17 cellular contexts compared by ENCODE assay signal in the genomic region with DNA sequence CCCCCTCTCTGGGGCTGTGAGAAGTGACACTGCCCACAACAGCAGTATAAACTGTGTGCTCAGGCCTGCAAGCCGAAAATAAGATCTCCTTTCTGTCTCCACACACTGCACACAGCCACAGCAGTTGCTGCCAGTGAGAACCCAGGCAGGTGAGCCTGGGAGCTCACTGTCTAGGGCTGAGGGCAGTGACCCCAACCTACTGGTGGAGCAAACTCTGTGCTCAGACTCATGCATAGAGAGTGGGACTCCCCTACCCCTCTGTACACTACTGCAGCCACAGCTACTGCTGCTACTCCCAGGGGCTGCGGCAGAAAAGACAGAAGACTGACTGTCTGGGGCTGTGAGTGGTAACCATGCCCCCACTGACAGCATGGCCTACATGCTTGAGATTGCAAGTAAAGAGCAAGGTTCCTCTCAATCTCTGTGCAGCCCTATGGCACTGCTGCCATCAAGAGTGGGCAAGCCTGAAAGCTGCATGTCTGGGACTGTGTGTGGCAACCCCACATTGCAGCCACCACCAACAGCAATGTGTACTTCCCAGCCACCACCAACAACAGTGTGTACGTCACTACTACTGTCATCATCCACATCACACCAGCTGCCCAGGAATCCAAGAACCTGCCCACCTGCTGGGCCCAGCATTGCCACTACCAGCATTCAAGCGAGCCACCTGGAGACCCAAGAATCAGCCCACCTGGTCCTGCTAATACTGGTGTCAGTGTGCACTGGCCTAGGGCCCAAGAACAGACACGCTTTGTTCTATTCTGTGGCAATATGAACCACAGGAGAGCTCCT.
"Had no signal": no experiment of that assay in that cellular context is flagged by ENCODE, and none has a peak within 500 bp of the region (broad histone marks: within the 10 kb centered on the region; RNA-seq: fewer than 3 reads in every experiment).

No MANE protein-coding gene starts in this region.

- H3K9me3 ChIP-seq: ovary had no signal

- H3K4me1 Mint-ChIP-seq: activated CD4-positive, alpha-beta T cell treated with anti-CD3 and anti-CD28 coated beads, Interleukin-2, amount 10 ng/mL, durations not matched to agents 7 days and 5 days; stimulated activated naive B cell treated with anti-CD40 and anti-IgM and Interleukin-4, amounts not matched to agents 10 μg/mL and 1 μg/mL and 100 μg/mL, for 72 hours had no signal

- H3K27ac Mint-ChIP-seq: activated CD4-positive, alpha-beta T cell treated with anti-CD3 and anti-CD28 coated beads, Interleukin-2, amount 10 ng/mL, durations not matched to agents 7 days and 5 days; activated naive CD8-positive, alpha-beta T cell; activated T-cell treated with anti-CD3 and anti-CD28 coated beads, Interleukin-2, amount 50 U/mL, for 72 hours; effector memory CD8-positive, alpha-beta T cell; stimulated activated naive B cell treated with anti-CD40 and anti-IgM and Interleukin-4, amounts not matched to agents 10 μg/mL and 1 μg/mL and 100 μg/mL, for 72 hours; T-helper 2 cell treated with Interferon-gamma antibody and Interleukin-4, amounts not matched to agents 5 μg/mL and 100 μg/mL, for 36 hours had no signal

- H3K36me3 ChIP-seq: ovary had no signal

- H3K36me3 Mint-ChIP-seq: activated naive CD8-positive, alpha-beta T cell; stimulated activated naive B cell treated with anti-CD40 and anti-IgM and Interleukin-4, amounts not matched to agents 10 μg/mL and 1 μg/mL and 100 μg/mL, for 72 hours had no signal

- H3K4me3 Mint-ChIP-seq: activated CD4-positive, alpha-beta T cell treated with anti-CD3 and anti-CD28 coated beads, Interleukin-2, amount 10 ng/mL, durations not matched to agents 7 days and 5 days; activated naive CD8-positive, alpha-beta T cell; activated T-cell treated with anti-CD3 and anti-CD28 coated beads, Interleukin-2, amount 50 U/mL, for 72 hours; effector memory CD8-positive, alpha-beta T cell; neural crest cell; stimulated activated naive B cell treated with anti-CD40 and anti-IgM and Interleukin-4, amounts not matched to agents 10 μg/mL and 1 μg/mL and 100 μg/mL, for 72 hours; T-helper 2 cell treated with Interferon-gamma antibody and Interleukin-4, amounts not matched to agents 5 μg/mL and 100 μg/mL, for 36 hours had no signal

- H3K27ac ChIP-seq: ovary had no signal

- H3K9me3 Mint-ChIP-seq: activated CD4-positive, alpha-beta T cell treated with anti-CD3 and anti-CD28 coated beads, Interleukin-2, amount 10 ng/mL, durations not matched to agents 7 days and 5 days; activated T-cell treated with anti-CD3 and anti-CD28 coated beads, Interleukin-2, amount 50 U/mL, for 72 hours; T-helper 2 cell treated with Interferon-gamma antibody and Interleukin-4, amounts not matched to agents 5 μg/mL and 100 μg/mL, for 36 hours had no signal

- H3K27me3 Mint-ChIP-seq: activated CD4-positive, alpha-beta T cell treated with anti-CD3 and anti-CD28 coated beads, Interleukin-2, amount 10 ng/mL, durations not matched to agents 7 days and 5 days had no signal

- H3K4me3 ChIP-seq: ovary had no signal

- ATAC-seq: activated T-cell treated with anti-CD3 and anti-CD28 coated beads, Interleukin-2, amount 50 U/mL, for 72 hours; effector memory CD8-positive, alpha-beta T cell had no signal

- DNase-seq: activated CD4-positive, alpha-beta T cell treated with anti-CD3 and anti-CD28 coated beads, Interleukin-2, amount 10 ng/mL, durations not matched to agents 7 days and 5 days; activated CD4-positive, CD25-positive, alpha-beta regulatory T cell; activated CD8-positive, alpha-beta memory T cell treated with anti-CD3 and anti-CD28 coated beads, Interleukin-2, amount 50 U/mL, for 48 hours; activated gamma-delta T cell treated with Interleukin-2 at 50 U/mL for 16 hours; activated T-cell treated with anti-CD3 and anti-CD28 coated beads, Interleukin-2, amount 50 U/mL, for 72 hours; anterior cingulate cortex; cerebellar nuclear complex; dermis blood vessel endothelial cell; effector memory CD8-positive, alpha-beta T cell; foreskin melanocyte; ovary; stimulated activated CD4-positive, alpha-beta T cell treated with anti-CD3 and anti-CD28 coated beads, Interleukin-12 subunit alpha, Interleukin-12 subunit beta, amount 100 ng/mL, for 4 hours; stimulated activated naive B cell treated with anti-CD40 and anti-IgM and Interleukin-4, amounts not matched to agents 10 μg/mL and 1 μg/mL and 100 μg/mL, for 72 hours; substantia nigra had no signal

- H3K27me3 ChIP-seq: ovary had no signal
